In genomic region chr5:81207009-81207408, GRCh38 we compare ENCODE assay signal across 14 cellular contexts. TPM values are rescaled to one million over a fixed set of nuclear protein-coding genes. Genes with fewer than 3 reads are reported as not detected.
A peak's percentile ranks its signal among the peaks of the same experiment; 100 is the strongest.
DNase-seq lines count a peak whose midpoint lies in the region; ATAC-seq, FAIRE-seq and TF ChIP-seq lines count a peak whose summit lies in the region.
"Had no signal": no experiment of that assay in that cellular context is flagged by ENCODE, and none has a peak within 500 bp of the region (broad histone marks: within the 10 kb centered on the region; RNA-seq: fewer than 3 reads in every experiment).

No MANE protein-coding gene starts in this region.

- no peak overlapping the region for H2AFZ ChIP-seq in neuronal stem cell (ENCODE audit: low read length)

- no peak overlapping the region for H3K14ac ChIP-seq in neuronal stem cell (ENCODE audit: low read length)

- H2BK12ac ChIP-seq in neuronal stem cell (ENCODE audit: low read length) = no peak overlapping the region

- H3K9ac ChIP-seq in neuronal stem cell (ENCODE audit: low read depth, low read length, poor library complexity) = peak overlapping the region; percentile 18

- no peak overlapping the region for H2BK15ac ChIP-seq in neuronal stem cell (ENCODE audit: low read length)

- peak; percentile 42 for TF ChIP-seq CTCF in bronchial epithelial cell (IDR thresholded peaks at IDR 0.05; ENCODE audit: insufficient read depth, low read length, severe bottlenecking)

- FAIRE-seq in bronchial epithelial cell (lab: Jason Lieb, UNC) = no peak
- FAIRE-seq: A204.1 had no signal

- no peak overlapping the region for H3K23ac ChIP-seq in neuronal stem cell (ENCODE audit: low read depth, low read length, poor library complexity)

- no peaks in the 10 kb centered on the region for H3K79me1 ChIP-seq in neuronal stem cell (ENCODE audit: low read depth, low read length)

- TF ChIP-seq RAD21 in Ishikawa (IDR thresholded peaks at IDR 0.05; ENCODE audit: low read depth) = 0 out of 2 replicates have a peak, but pooled peaks have one; percentile 11

- H3K4me1 ChIP-seq in neuronal stem cell (ENCODE audit: control insufficient read depth in 2 of 2, insufficient read depth in 1 of 2, low read depth in 1 of 2, low read length in 2 of 2) = peaks cover 0 to 5% of the 10 kb centered on the region in 2 donors
- H3K4me1 ChIP-seq: adrenal gland had no signal

- no peaks in the 10 kb centered on the region for H3K36me3 ChIP-seq in bronchial epithelial cell (ENCODE audit: control insufficient read depth, insufficient read depth, low read length)
- no peaks in the 10 kb centered on the region for H3K36me3 ChIP-seq in neuronal stem cell (replicated peaks in 1 of 2; ENCODE audit: control insufficient read depth in 2 of 2, insufficient read depth in 2 of 2, low read length in 2 of 2)
- H3K36me3 ChIP-seq: adrenal gland had no signal

- no peak overlapping the region for H4K91ac ChIP-seq in neuronal stem cell (ENCODE audit: low read depth, low read length, poor library complexity)

- DNase-seq in DMS53 (lab: John Stamatoyannopoulos, UW) = peak; percentile 27
- DNase-seq in DMS53 treated with DMSO at 0.1 percent for 48 hours (lab: John Stamatoyannopoulos, UW; ENCODE audit: unreplicated experiment) = no peak
- DNase-seq in bronchial epithelial cell (ENCODE audit: low read depth) = peak; percentile 20
- no peak for DNase-seq in neuronal stem cell (ENCODE audit: low spot score)
- no peak for DNase-seq in NCI-H1092 treated with DMSO at 0.1 percent for 48 hours (lab: John Stamatoyannopoulos, UW)
- DNase-seq: activated B cell treated with CpG ODN at 0.5 μM for 24 hours, adrenal gland, foreskin melanocyte, NCI-H526 treated with DMSO at 0.1 percent for 48 hours, trophoblast cell had no signal

- WGBS in neuronal stem cell (ENCODE audit: extremely low coverage in 2 of 2, insufficient read length in 2 of 2, insufficient replicate concordance in 1 of 2), 2 donors = no CpG with 5 or more reads among the region's 5 CpGs

- H3K27ac ChIP-seq in neuronal stem cell (replicated peaks; ENCODE audit: low read length) = no peak overlapping the region
- H3K27ac ChIP-seq: adrenal gland had no signal

- no peak for TF ChIP-seq EP300 in Ishikawa (IDR thresholded peaks at IDR 0.05; ENCODE audit: borderline replicate concordance)

- no peak for ATAC-seq in GM18519 (IDR thresholded peaks at IDR 0.05; ENCODE audit: low FRiP score, unreplicated experiment)
- no peak for ATAC-seq in GM21515 (IDR thresholded peaks at IDR 0.05; ENCODE audit: unreplicated experiment)

- H3K9me3 ChIP-seq in neuronal stem cell (replicated peaks in 1 of 2; ENCODE audit: control insufficient read depth in 2 of 2, insufficient read depth in 1 of 2, low read depth in 1 of 2, low read length in 2 of 2) = no peaks in the 10 kb centered on the region
- H3K9me3 ChIP-seq: adrenal gland had no signal

- no peak overlapping the region for H2BK5ac ChIP-seq in neuronal stem cell (ENCODE audit: low read length)

- H3K18ac ChIP-seq in neuronal stem cell (ENCODE audit: low read length) = no peak overlapping the region

- no peak overlapping the region for H4K8ac ChIP-seq in neuronal stem cell (ENCODE audit: low read depth, low read length)

- H2BK120ac ChIP-seq in neuronal stem cell (ENCODE audit: low read depth, low read length) = no peak overlapping the region

- H3K27me3 ChIP-seq in bronchial epithelial cell (ENCODE audit: control insufficient read depth, insufficient read depth, low read length) = no peaks in the 10 kb centered on the region
- no peaks in the 10 kb centered on the region for H3K27me3 ChIP-seq in neuronal stem cell (ENCODE audit: control insufficient read depth in 3 of 3, insufficient read depth in 3 of 3, low read depth in 1 of 3, low read length in 3 of 3)
- H3K27me3 ChIP-seq: adrenal gland had no signal

- H3K4me2 ChIP-seq in neuronal stem cell (ENCODE audit: insufficient read depth, low read length, poor library complexity, severe bottlenecking) = no peak overlapping the region

- H2AK5ac ChIP-seq in neuronal stem cell (ENCODE audit: low read depth, low read length) = no peak overlapping the region

- no peak overlapping the region for H3K4ac ChIP-seq in neuronal stem cell (ENCODE audit: low read length)

- no peak overlapping the region for H3K4me3 ChIP-seq in bronchial epithelial cell (ENCODE audit: low read depth, low read length)
- no peak overlapping the region for H3K4me3 ChIP-seq in neuronal stem cell (ENCODE audit: low read length in 2 of 2)
- H3K4me3 ChIP-seq: adrenal gland had no signal

TF ChIP-seq in Ishikawa, 13 proteins besides CTCF, POLR2A, EP300 and RAD21:
- TF ChIP-seq YY1 (IDR thresholded peaks at IDR 0.05; ENCODE audit: low read depth) = no peak
- no peak for TF ChIP-seq FOXM1 (IDR thresholded peaks at IDR 0.05; ENCODE audit: borderline replicate concordance, low read depth)
- TF ChIP-seq, protein P1, sequence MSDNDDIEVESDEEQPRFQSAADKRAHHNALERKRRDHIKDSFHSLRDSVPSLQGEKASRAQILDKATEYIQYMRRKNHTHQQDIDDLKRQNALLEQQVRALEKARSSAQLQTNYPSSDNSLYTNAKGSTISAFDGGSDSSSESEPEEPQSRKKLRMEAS (IDR thresholded peaks at IDR 0.05) = no peak
- TF ChIP-seq, protein P2, sequence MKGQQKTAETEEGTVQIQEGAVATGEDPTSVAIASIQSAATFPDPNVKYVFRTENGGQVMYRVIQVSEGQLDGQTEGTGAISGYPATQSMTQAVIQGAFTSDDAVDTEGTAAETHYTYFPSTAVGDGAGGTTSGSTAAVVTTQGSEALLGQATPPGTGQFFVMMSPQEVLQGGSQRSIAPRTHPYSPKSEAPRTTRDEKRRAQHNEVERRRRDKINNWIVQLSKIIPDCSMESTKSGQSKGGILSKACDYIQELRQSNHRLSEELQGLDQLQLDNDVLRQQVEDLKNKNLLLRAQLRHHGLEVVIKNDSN (IDR thresholded peaks at IDR 0.05) = no peak

RNA-seq across cellular contexts. Expression of gene CKMT2, which starts 26.1 kb away (rescaled TPM):
- not detected in 2 replicates for total RNA-seq in bronchial epithelial cell
- polyA plus RNA-seq in neuronal stem cell (2013, experiment 1 of 2) = not detected
- 0.06 TPM for polyA plus RNA-seq in neuronal stem cell (2013, experiment 2 of 2)
- total RNA-seq: activated B cell treated with CpG ODN at 0.5 μM for 24 hours had no signal

Comparison
In these comparisons a context has a peak if more than half of its experiments do, and no peak if none do; other contexts are left out.
1. DNase-seq: peak in DMS53 (single experiment) and bronchial epithelial cell (single experiment); none in DMS53 treated with DMSO at 0.1 percent for 48 hours (single experiment), neuronal stem cell (single experiment) and NCI-H1092 treated with DMSO at 0.1 percent for 48 hours (single experiment).